ENCODE assay signal across 36 cellular contexts in genomic region chr2:124670187-124670586, GRCh38.
"Had no signal": no experiment of that assay in that cellular context is flagged by ENCODE, and none has a peak within 500 bp of the region (broad histone marks: within the 10 kb centered on the region; RNA-seq: fewer than 3 reads in every experiment).

No MANE protein-coding gene starts in this region.

- DNase-seq: Kasumi-1, MG63, MM.1S, MV-4-11, NCI-H1048, NCI-H1092, NCI-H1092 treated with DMSO at 0.1 percent for 48 hours, NCI-H1105, NCI-H1105 treated with DMSO at 0.1 percent for 48 hours, NCI-H1417, NCI-H1417 treated with DMSO at 0.1 percent for 48 hours, NCI-H1436, NCI-H1436 treated with DMSO at 0.1 percent for 48 hours, NCI-H146, NCI-H1694, NCI-H1694 treated with DMSO at 0.1 percent for 48 hours, NCI-H187, NCI-H187 treated with DMSO at 0.1 percent for 48 hours, NCI-H1930, NCI-H2029, NCI-H2029 treated with DMSO at 0.1 percent for 48 hours, NCI-H2081, NCI-H2081 treated with DMSO at 0.1 percent for 48 hours, NCI-H2107, NCI-H2171, NCI-H2171 treated with DMSO at 0.1 percent for 48 hours, NCI-H2227 treated with DMSO at 0.1 percent for 48 hours, NCI-H226, NCI-H345, NCI-H446, NCI-H446 treated with DMSO at 0.1 percent for 48 hours, NCI-H510A, NCI-H510A treated with DMSO at 0.1 percent for 48 hours, NCI-H524, NCI-H524 treated with DMSO at 0.1 percent for 48 hours, NCI-H526 treated with DMSO at 0.1 percent for 48 hours had no signal

- H3K4me3 ChIP-seq: MG63 had no signal

- H3K27me3 ChIP-seq: MG63 had no signal

- H3K9me3 ChIP-seq: MG63 had no signal

- H3K36me3 ChIP-seq: MG63 had no signal
